Comparison of ENCODE assay signal across 8 cellular contexts in the genomic region with DNA sequence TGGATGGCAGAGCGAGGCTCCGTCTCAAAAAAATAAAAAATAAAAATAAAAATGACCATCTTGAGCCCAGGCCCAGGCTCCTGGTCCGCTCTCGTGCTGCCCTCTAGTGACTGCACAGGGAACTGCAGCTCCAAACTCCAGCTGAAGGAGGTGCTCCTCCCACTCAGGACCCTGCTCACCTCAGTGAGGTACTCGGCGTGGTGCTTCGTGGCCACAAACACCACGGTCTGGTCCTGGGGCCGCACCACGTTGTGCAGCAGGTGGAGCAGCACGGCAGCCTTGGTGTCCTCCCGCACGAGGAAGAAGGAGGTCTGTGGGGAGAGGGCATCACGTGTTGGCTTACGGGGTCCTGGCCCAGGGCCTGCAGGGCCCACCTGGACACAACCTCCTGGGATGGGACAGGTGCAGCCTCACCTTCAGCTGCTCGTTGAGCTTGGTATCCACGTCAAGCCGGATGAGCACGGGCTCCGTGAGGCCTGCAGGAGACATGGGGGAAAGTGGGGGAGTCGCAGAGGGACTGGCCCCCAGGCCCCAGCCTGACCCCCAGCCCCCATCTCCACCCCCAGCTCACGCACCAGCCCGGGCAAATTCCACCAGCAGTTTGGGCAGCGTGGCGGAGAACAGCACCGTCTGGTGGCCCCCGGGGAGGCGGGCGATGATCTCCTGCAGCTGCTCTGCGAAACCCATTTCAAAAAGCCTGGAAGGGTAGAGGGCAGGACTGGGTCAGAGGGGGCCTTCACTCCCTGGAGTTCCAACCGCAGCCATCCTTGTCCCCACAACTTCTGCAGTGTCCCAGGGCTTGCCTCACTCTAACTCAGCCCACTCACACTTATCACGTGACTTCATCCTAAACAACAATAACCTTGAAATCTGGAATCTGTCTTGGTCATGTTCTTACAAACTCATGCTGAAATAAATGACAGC. TPM values are rescaled to one million over a fixed set of nuclear protein-coding genes. Genes with fewer than 3 reads are reported as not detected.
A peak's percentile ranks its signal among the peaks of the same experiment; 100 is the strongest.
DNase-seq lines count a peak whose midpoint lies in the region; ATAC-seq and TF ChIP-seq lines count a peak whose summit lies in the region.

No MANE protein-coding gene starts in this region.

- peak; percentile 96 for ATAC-seq in left lobe of liver
- ATAC-seq in GM18861 (IDR thresholded peaks at IDR 0.05; ENCODE audit: unreplicated experiment): no peak

- DNase-seq in SIG-M5 treated with dmso at 0.1 percent for 504 hours (lab: John Stamatoyannopoulos, UW; ENCODE audit: unreplicated experiment) (peak; percentile 30), SIG-M5 (lab: John Stamatoyannopoulos, UW) (no peak), cardiac fibroblast (ENCODE audit: low read depth in 2 of 2) (peak; percentile 75 to 76), left lobe of liver (ENCODE audit: low spot score) (peak; percentile 70)
- peak; percentile 37 to 76 (median 60) for DNase-seq in activated CD4-positive, CD25-positive, alpha-beta regulatory T cell (lab: John Stamatoyannopoulos, UW)
- DNase-seq in stimulated activated CD4-positive, alpha-beta T cell treated with anti-CD3 and anti-CD28 coated beads, Interleukin-4, amount 100 ng/mL, for 48 hours (ENCODE audit: low read depth in 2 of 2): peak; percentile 63 to 85

- no peak overlapping the region for H3K4me3 ChIP-seq in cardiac fibroblast (replicated peaks in 1 of 2; ENCODE audit: low read depth in 2 of 2, low read length in 2 of 2)

- TF ChIP-seq CTCF in LNCAP (IDR thresholded peaks at IDR 0.05): peak; percentile 100
- peak; percentile 99 for TF ChIP-seq CTCF in cardiac fibroblast (IDR thresholded peaks at IDR 0.05; ENCODE audit: low read depth, low read length)

RNA-seq across cellular contexts. Expression of a gene that starts 10.6 kb away (rescaled TPM):
- 33.5 TPM for total RNA-seq in left lobe of liver

RNA-seq across cellular contexts. Expression of a gene that starts 10.8 kb away (rescaled TPM):
- total RNA-seq in left lobe of liver: 28.4 TPM

RNA-seq across cellular contexts. Expression of a gene that starts 25.2 kb away (rescaled TPM):
- total RNA-seq in left lobe of liver: not detected

RNA-seq across cellular contexts. Expression of a gene that starts 39.2 kb away (rescaled TPM):
- 0.25 TPM for total RNA-seq in left lobe of liver

RNA-seq across cellular contexts. Expression of a gene that starts 46.5 kb away (rescaled TPM):
- total RNA-seq in left lobe of liver: 33.1 TPM
